8 cellular contexts compared by ENCODE assay signal in genomic region chr1:28508435-28508754, GRCh38. TPM values are rescaled to one million over a fixed set of nuclear protein-coding genes. Genes with fewer than 3 reads are reported as not detected.
A peak's percentile ranks its signal among the peaks of the same experiment; 100 is the strongest.
DNase-seq lines count a peak whose midpoint lies in the region; ATAC-seq, FAIRE-seq and TF ChIP-seq lines count a peak whose summit lies in the region.

No MANE protein-coding gene starts in this region.

- no peaks in the 10 kb centered on the region for H3K9me3 Mint-ChIP-seq in activated naive CD4-positive, alpha-beta T cell treated with anti-CD3 and anti-CD28 coated beads, Interleukin-2, amount 10 ng/mL, durations not matched to agents 7 days and 5 days

- H2AFZ ChIP-seq in HepG2 (ENCODE audit: low read length) = no peak overlapping the region

- H3K27me3 Mint-ChIP-seq in activated naive CD4-positive, alpha-beta T cell treated with anti-CD3 and anti-CD28 coated beads, Interleukin-2, amount 10 ng/mL, durations not matched to agents 7 days and 5 days = no peaks in the 10 kb centered on the region

- H3K4me3 Mint-ChIP-seq in activated naive CD4-positive, alpha-beta T cell treated with anti-CD3 and anti-CD28 coated beads, Interleukin-2, amount 10 ng/mL, durations not matched to agents 7 days and 5 days = peak overlapping the region; percentile 97

- H3K27me3 ChIP-seq in heart right ventricle (no peaks in the 10 kb centered on the region), right atrium auricular region (no peaks in the 10 kb centered on the region), HepG2 (ENCODE audit: control insufficient read depth in 1 of 2, insufficient read depth in 2 of 2, low read length in 2 of 2) (no peaks in the 10 kb centered on the region; a peak in 1 of 5 replicates), vagina (no peaks in the 10 kb centered on the region)

- H3K27ac ChIP-seq in heart right ventricle (peak overlapping the region in 3 of 10 donors; percentile 16 to 92 (median 88)), right atrium auricular region (peak overlapping the region in 1 of 2 donors; percentile 23), HepG2 (ENCODE audit: extremely low read length, insufficient read depth, low read length) (peak overlapping the region; percentile 86), vagina (peak overlapping the region; percentile 72)

- peak overlapping the region; percentile 88 for H3K4me2 ChIP-seq in HepG2 (ENCODE audit: low read depth, low read length)

- peak overlapping the region; percentile 97 for H3K27ac Mint-ChIP-seq in activated naive CD4-positive, alpha-beta T cell treated with anti-CD3 and anti-CD28 coated beads, Interleukin-2, amount 10 ng/mL, durations not matched to agents 7 days and 5 days

- peaks cover 53% of the 10 kb centered on the region for H3K4me1 Mint-ChIP-seq in activated naive CD4-positive, alpha-beta T cell treated with anti-CD3 and anti-CD28 coated beads, Interleukin-2, amount 10 ng/mL, durations not matched to agents 7 days and 5 days

- H3K36me3 Mint-ChIP-seq in activated naive CD4-positive, alpha-beta T cell treated with anti-CD3 and anti-CD28 coated beads, Interleukin-2, amount 10 ng/mL, durations not matched to agents 7 days and 5 days = peaks cover 70% of the 10 kb centered on the region

- in situ Hi-C loops in HepG2 (cut with HindIII; ENCODE audit: extremely low pct_ligation_motif_present, low pct_unique_long_range_greater_than_20kb) = no loop called here

- TF ChIP-seq RAD21 in HepG2 (CRISPR knock-in tag; IDR thresholded peaks at IDR 0.05) = no peak

- 33 to 41% methylated on average over 5 of the region's 5 CpGs for WGBS in heart right ventricle, 2 donors
- 23% methylated on average over 5 of the region's 5 CpGs for WGBS in HepG2 (ENCODE audit: low lambda C conversion rate)

- peaks cover 49% of the 10 kb centered on the region for H3K79me2 ChIP-seq in HepG2 (ENCODE audit: insufficient read depth, low read length)

- intact Hi-C loops in heart right ventricle (cut with DNase I) = loop anchor here in 3 of 10 donors (5.0 kb wide), 3 partner anchors 44 to 261 kb away; partner anchors contain the start of gene TRNAU1AP (in 1 of the 3)
- intact Hi-C loops in HepG2 (cut with micrococcal nuclease; ENCODE audit: unreplicated experiment) = no loop called here
- intact Hi-C loops in vagina (cut with DNase I) = loop anchor here (10.0 kb wide), 1 partner anchor 94 kb away; no protein-coding TSS in a partner anchor

- H3K4me1 ChIP-seq in heart right ventricle (peaks cover 9 to 70% (median 46%) of the 10 kb centered on the region in 9 donors), right atrium auricular region (peaks cover 0 to 46% of the 10 kb centered on the region in 2 donors), HepG2 (ENCODE audit: insufficient read depth, low read length) (peaks cover 50% of the 10 kb centered on the region), vagina (peaks cover 59% of the 10 kb centered on the region)

- FAIRE-seq in HepG2 (lab: Jason Lieb, UNC) = no peak

- H3K9me3 ChIP-seq in heart right ventricle (no peaks in the 10 kb centered on the region), right atrium auricular region (no peaks in the 10 kb centered on the region), HepG2 (ENCODE audit: low read length) (no peaks in the 10 kb centered on the region), vagina (no peaks in the 10 kb centered on the region)

- H3K36me3 ChIP-seq in heart right ventricle (peaks cover 0 to 69% (median 45%) of the 10 kb centered on the region in 9 donors), right atrium auricular region (peaks cover 58% of the 10 kb centered on the region), HepG2 (replicated peaks in 1 of 2; ENCODE audit: control insufficient read depth in 1 of 2, insufficient read depth in 2 of 2, low read length in 2 of 2) (peaks cover 11 to 52% of the 10 kb centered on the region in 2 experiments), vagina (peaks cover 0 to 57% of the 10 kb centered on the region in 2 donors)

- TF ChIP-seq CTCF in heart right ventricle (IDR thresholded peaks at IDR 0.05) (no peak), right atrium auricular region (IDR thresholded peaks at IDR 0.05) (no peak), HepG2 (CRISPR knock-in tag; IDR thresholded peaks at IDR 0.05) (no peak), vagina (IDR thresholded peaks at IDR 0.05) (no peak)

- TF ChIP-seq POLR2A in HepG2 (IDR thresholded peaks at IDR 0.05; ENCODE audit: insufficient read depth in 1 of 2, low read depth in 2 of 2, low read length in 2 of 2) (peak; percentile 61 to 68; a peak in 3 of 4 replicates), vagina (IDR thresholded peaks at IDR 0.05) (no peak)

- H3K9ac ChIP-seq in HepG2 (ENCODE audit: insufficient read depth, low read depth, low read length) = peak overlapping the region; percentile 99

- TF ChIP-seq EP300 in HepG2 (IDR thresholded peaks at IDR 0.05; ENCODE audit: low read depth in 2 of 2, low read length in 2 of 2) = no peak
- TF ChIP-seq EP300 in HepG2 (CRISPR knock-in tag; IDR thresholded peaks at IDR 0.05; ENCODE audit: borderline replicate concordance) = no peak

- H3K4me3 ChIP-seq in heart right ventricle (peak overlapping the region in 6 of 10 donors; percentile 65 to 89 (median 76)), right atrium auricular region (peak overlapping the region in 1 of 2 donors; percentile 69), HepG2 (replicated peaks in 1 of 3; ENCODE audit: insufficient read depth in 1 of 3, low read depth in 2 of 3, low read length in 3 of 3) (peak overlapping the region; percentile 95 to 97 (median 96)), vagina (peak overlapping the region; percentile 72 to 82)

- peaks cover 47% of the 10 kb centered on the region for H4K20me1 ChIP-seq in HepG2 (ENCODE audit: insufficient read depth, low read length)

- ATAC-seq in heart right ventricle (no peak), HepG2 (no peak)

- no TSS peak for BruUV-seq in HepG2 (replicated peaks; lab: Mats Ljungman, UMichigan)

- POLR2A ChIA-PET in HepG2 (lab: Yijun Ruan, JAX) = interaction anchor here (1.0 to 5.8 kb wide), 12 partner anchors 10 to 260 kb away, joined by 3 to 62 read pairs (median 3); partner anchors contain the start of genes RNU11, TAF12 and YTHDF2

- no peak for DNase-seq in heart right ventricle
- DNase-seq in right atrium auricular region (ENCODE audit: low spot score) = no peak
- no peak for DNase-seq in activated naive CD4-positive, alpha-beta T cell treated with anti-CD3 and anti-CD28 coated beads, Interleukin-2, amount 10 ng/mL, durations not matched to agents 7 days and 5 days
- no peak for DNase-seq in HepG2 (ENCODE audit: low spot score)
- DNase-seq in vagina (ENCODE audit: extremely low spot score in 2 of 2) = no peak
- no peak for DNase-seq in stimulated activated naive CD4-positive, alpha-beta T cell treated with Interleukin-2 at 50 U/mL for 16 hours (lab: John Stamatoyannopoulos, UW)
- DNase-seq in putamen (ENCODE audit: low spot score) = no peak
- no peak for DNase-seq in kidney glomerular epithelial cell (lab: John Stamatoyannopoulos, UW)

- CTCF ChIA-PET in activated naive CD4-positive, alpha-beta T cell treated with anti-CD3 and anti-CD28 coated beads, Interleukin-2, amount 10 ng/mL, durations not matched to agents 7 days and 5 days (lab: Charles Lee) = interaction anchor here (1.1 to 1.7 kb wide), 4 partner anchors 10 to 135 kb away, joined by 3 read pairs; no protein-coding TSS in a partner anchor
- CTCF ChIA-PET in HepG2 (lab: Yijun Ruan, JAX; ENCODE audit: low intra/inter-chr PET ratio, low total read pairs) = no interaction called here

RNA-seq across cellular contexts. Expression of gene RCC1, which starts 2.6 kb away (rescaled TPM):
- 10 to 100 TPM in 1 of 10 donors, 1 to 10 TPM in 9; 2.3 to 17.8 (median 3.9) TPM for total RNA-seq in heart right ventricle
- 10 to 100 TPM in 1 of 2 donors, 1 to 10 TPM in 1; 3.8 to 15.3 TPM for polyA plus RNA-seq in heart right ventricle
- total RNA-seq in right atrium auricular region = 1 to 10 TPM; 6.2 to 8.1 TPM
- 80.8 and 102 TPM in 2 replicates for total RNA-seq in HepG2 (2016; rRNA removed; fragmentation: Illumina TruSeq; extraction: Trizol)
- total RNA-seq in HepG2 (2016; cell fraction: cytosol; rRNA removed; fragmentation: Illumina TruSeq; extraction: Trizol; ENCODE audit: low read depth) = 11.4 and 15.2 TPM in 2 replicates
- total RNA-seq in HepG2 (2016; cell fraction: insoluble cytoplasmic fraction; rRNA removed; fragmentation: Illumina TruSeq; extraction: Trizol) = 83.9 and 95.1 TPM in 2 replicates
- 44.7 and 50.2 TPM in 2 replicates for total RNA-seq in HepG2 (2016; cell fraction: membrane; rRNA removed; fragmentation: Illumina TruSeq; extraction: Trizol)
- 44.2 and 50.7 TPM in 2 replicates for total RNA-seq in HepG2 (2016; cell fraction: nucleus; rRNA removed; fragmentation: Illumina TruSeq; extraction: Trizol)
- 47.2 and 56.2 TPM in 2 replicates for polyA plus RNA-seq in HepG2 (2011; rRNA removed)
- 48.6 and 53.6 TPM in 2 replicates for polyA plus RNA-seq in HepG2 (2011; cell fraction: cytosol; rRNA removed)
- polyA plus RNA-seq in HepG2 (2011; cell fraction: nucleus; rRNA removed) = 34.9 and 42.3 TPM in 2 replicates
- 43.2 and 74.3 TPM in 2 replicates for polyA plus RNA-seq in HepG2 (2012)
- 12.5 and 13.5 TPM in 2 replicates for polyA plus RNA-seq in HepG2 (2016; cell fraction: cytosol; fragmentation: Illumina TruSeq; extraction: Trizol; ENCODE audit: low read depth)
- polyA plus RNA-seq in HepG2 (2016; cell fraction: insoluble cytoplasmic fraction; fragmentation: Illumina TruSeq; extraction: Trizol; ENCODE audit: low read depth) = 113 and 120 TPM in 2 replicates
- 33.8 and 38.0 TPM in 2 replicates for polyA plus RNA-seq in HepG2 (2016; cell fraction: membrane; fragmentation: Illumina TruSeq; extraction: Trizol; ENCODE audit: low read depth)
- polyA plus RNA-seq in HepG2 (2016; cell fraction: nucleus; fragmentation: Illumina TruSeq; extraction: Trizol; ENCODE audit: insufficient read depth, low read depth) = 70.2 and 80.1 TPM in 2 replicates
- polyA minus RNA-seq in HepG2 (2011; rRNA and poly(A)+ RNA removed; ENCODE audit: low replicate concordance) = 90.3 and 147 TPM in 2 replicates
- polyA minus RNA-seq in HepG2 (2011; cell fraction: cytosol; rRNA and poly(A)+ RNA removed) = 29.5 and 33.5 TPM in 2 replicates
- polyA minus RNA-seq in HepG2 (2011; cell fraction: nucleus; rRNA and poly(A)+ RNA removed) = 28.8 and 31.6 TPM in 2 replicates
- 23.8 TPM for total RNA-seq in vagina

RNA-seq across cellular contexts. Expression of gene TRNAU1AP, which starts 44.5 kb away (rescaled TPM):
- total RNA-seq in heart right ventricle (10 to 100 TPM; 13.1 to 21.2 (median 15.2) TPM), right atrium auricular region (10 to 100 TPM in 1 of 2 donors, 1 to 10 TPM in 1; 7.4 to 12.6 TPM), HepG2 (2016; rRNA removed; fragmentation: Illumina TruSeq; extraction: Trizol) (28.3 and 29.0 TPM in 2 replicates), vagina (14.0 TPM)
- polyA plus RNA-seq in heart right ventricle (10 to 100 TPM; 17.3 to 21.4 TPM), HepG2 (2011; rRNA removed) (40.5 and 42.9 TPM in 2 replicates)
- total RNA-seq in HepG2 (2016; cell fraction: cytosol; rRNA removed; fragmentation: Illumina TruSeq; extraction: Trizol; ENCODE audit: low read depth) = 6.3 and 7.3 TPM in 2 replicates
- 25.1 and 26.9 TPM in 2 replicates for total RNA-seq in HepG2 (2016; cell fraction: insoluble cytoplasmic fraction; rRNA removed; fragmentation: Illumina TruSeq; extraction: Trizol)
- total RNA-seq in HepG2 (2016; cell fraction: membrane; rRNA removed; fragmentation: Illumina TruSeq; extraction: Trizol) = 9.7 and 10.6 TPM in 2 replicates
- 16.7 and 17.0 TPM in 2 replicates for total RNA-seq in HepG2 (2016; cell fraction: nucleus; rRNA removed; fragmentation: Illumina TruSeq; extraction: Trizol)
- polyA plus RNA-seq in HepG2 (2011; cell fraction: cytosol; rRNA removed) = 21.1 and 22.7 TPM in 2 replicates
- 49.6 and 57.0 TPM in 2 replicates for polyA plus RNA-seq in HepG2 (2011; cell fraction: nucleus; rRNA removed)
- 19.2 and 20.5 TPM in 2 replicates for polyA plus RNA-seq in HepG2 (2012)
- polyA plus RNA-seq in HepG2 (2016; cell fraction: cytosol; fragmentation: Illumina TruSeq; extraction: Trizol; ENCODE audit: low read depth) = 7.3 and 8.6 TPM in 2 replicates
- polyA plus RNA-seq in HepG2 (2016; cell fraction: insoluble cytoplasmic fraction; fragmentation: Illumina TruSeq; extraction: Trizol; ENCODE audit: low read depth) = 29.9 and 35.0 TPM in 2 replicates
- 9.6 and 11.2 TPM in 2 replicates for polyA plus RNA-seq in HepG2 (2016; cell fraction: membrane; fragmentation: Illumina TruSeq; extraction: Trizol; ENCODE audit: low read depth)
- 32.0 and 34.2 TPM in 2 replicates for polyA plus RNA-seq in HepG2 (2016; cell fraction: nucleus; fragmentation: Illumina TruSeq; extraction: Trizol; ENCODE audit: insufficient read depth, low read depth)
- 7.9 and 23.4 TPM in 2 replicates for polyA minus RNA-seq in HepG2 (2011; rRNA and poly(A)+ RNA removed; ENCODE audit: low replicate concordance)
- 4.7 and 6.0 TPM in 2 replicates for polyA minus RNA-seq in HepG2 (2011; cell fraction: cytosol; rRNA and poly(A)+ RNA removed)
- polyA minus RNA-seq in HepG2 (2011; cell fraction: nucleus; rRNA and poly(A)+ RNA removed) = 25.8 and 37.4 TPM in 2 replicates

Comparison
In these comparisons a context has a peak if more than half of its experiments do, and no peak if none do; other contexts are left out.
1. POLR2A ChIP-seq: peak in HepG2 (2 of 2); none in vagina (0 of 2).